In genomic region chr16:20911361-20911760, GRCh38 we compare ENCODE assay signal across 9 cellular contexts. TPM values are rescaled to one million over a fixed set of nuclear protein-coding genes. Genes with fewer than 3 reads are reported as not detected.
DNase-seq lines count a peak whose midpoint lies in the region; ATAC-seq, FAIRE-seq and TF ChIP-seq lines count a peak whose summit lies in the region.
"Had no signal": no experiment of that assay in that cellular context is flagged by ENCODE, and none has a peak within 500 bp of the region (broad histone marks: within the 10 kb centered on the region; RNA-seq: fewer than 3 reads in every experiment).

No MANE protein-coding gene starts in this region.

- H3F3A ChIP-seq in PC-3 (ENCODE audit: low read length, unreplicated experiment) = peaks cover 6% of the 10 kb centered on the region

- no peaks in the 10 kb centered on the region for H3K27me3 ChIP-seq in PC-3 (ENCODE audit: low read length)
- H3K27me3 ChIP-seq in psoas muscle (ENCODE audit: insufficient read depth in 3 of 3, low read length in 2 of 3) = no peaks in the 10 kb centered on the region

- peaks cover 22% of the 10 kb centered on the region for H3K79me2 ChIP-seq in PC-3 (ENCODE audit: low read length)

- DNase-seq in Daoy (ENCODE audit: low read depth) (peak; percentile 74), PC-3 (peak; percentile 69), coronary artery (ENCODE audit: low spot score) (no peak), psoas muscle (no peak), C1 segment of cervical spinal cord (lab: John Stamatoyannopoulos, UW) (no peak), urothelium cell line (ENCODE audit: low spot score) (no peak)
- DNase-seq: NCI-H345 had no signal

- H3K9me3 ChIP-seq in PC-3 (ENCODE audit: low read length) (no peaks in the 10 kb centered on the region), psoas muscle (no peaks in the 10 kb centered on the region)

- H3K36me3 ChIP-seq in PC-3 (ENCODE audit: low read depth, low read length) = no peaks in the 10 kb centered on the region
- H3K36me3 ChIP-seq in psoas muscle (ENCODE audit: insufficient read depth in 1 of 2, low read depth in 1 of 2) = peaks cover 0 to 3% of the 10 kb centered on the region in 2 donors

- H3K27ac ChIP-seq in PC-3 (ENCODE audit: low read length) (peak overlapping the region; percentile 99), coronary artery (peak overlapping the region; percentile 87 to 100), psoas muscle (peak overlapping the region; percentile 60)

- H3K4me3 Mint-ChIP-seq in stimulated activated memory B cell treated with anti-CD40 and anti-IgM and Interleukin-4, amounts not matched to agents 10 μg/mL and 1 μg/mL and 100 μg/mL, for 72 hours = no peak overlapping the region

- H3K9me2 ChIP-seq in PC-3 (replicated peaks; ENCODE audit: low read length) = no peaks in the 10 kb centered on the region

- H3K9me3 Mint-ChIP-seq in stimulated activated memory B cell treated with anti-CD40 and anti-IgM and Interleukin-4, amounts not matched to agents 10 μg/mL and 1 μg/mL and 100 μg/mL, for 72 hours = no peaks in the 10 kb centered on the region

- TF ChIP-seq CTCF in PC-3 (conservative IDR thresholded peaks at IDR 0.05; ENCODE audit: low read depth, low read length) (no peak), coronary artery (IDR thresholded peaks at IDR 0.05) (no peak), psoas muscle (IDR thresholded peaks at IDR 0.05) (no peak)

- peak overlapping the region; percentile 18; the same call in 1 of the 2 replicates for H3K4me3 ChIP-seq in PC-3 (ENCODE audit: low read length)
- H3K4me3 ChIP-seq in coronary artery = no peak overlapping the region
- no peak overlapping the region for H3K4me3 ChIP-seq in psoas muscle

- no peaks in the 10 kb centered on the region for H3K27me3 Mint-ChIP-seq in stimulated activated memory B cell treated with anti-CD40 and anti-IgM and Interleukin-4, amounts not matched to agents 10 μg/mL and 1 μg/mL and 100 μg/mL, for 72 hours

- CTCF ChIA-PET in PC-3 (lab: Charles Lee) = interaction anchor here (0.6 to 1.1 kb wide), 2 partner anchors 10 to 27 kb away, joined by 3 to 4 read pairs; no protein-coding TSS in a partner anchor

- H3K9ac ChIP-seq in PC-3 (ENCODE audit: low read length) = peak overlapping the region; percentile 83

- H3K36me3 Mint-ChIP-seq in stimulated activated memory B cell treated with anti-CD40 and anti-IgM and Interleukin-4, amounts not matched to agents 10 μg/mL and 1 μg/mL and 100 μg/mL, for 72 hours = peaks cover 8% of the 10 kb centered on the region

- intact Hi-C loops in PC-3 (cut with micrococcal nuclease) = loop anchor here (1.0 to 2.0 kb wide), 2 partner anchors 10 to 61 kb away; no protein-coding TSS in a partner anchor
- intact Hi-C loops in psoas muscle (cut with DNase I) = no loop called here

- H3K4me1 ChIP-seq in PC-3 (ENCODE audit: insufficient read depth, low read length) (peaks cover 68% of the 10 kb centered on the region), psoas muscle (peaks cover 22% of the 10 kb centered on the region)

- peaks cover 24% of the 10 kb centered on the region for H3K4me1 Mint-ChIP-seq in stimulated activated memory B cell treated with anti-CD40 and anti-IgM and Interleukin-4, amounts not matched to agents 10 μg/mL and 1 μg/mL and 100 μg/mL, for 72 hours

- H2AFZ ChIP-seq in PC-3 (ENCODE audit: low read length) = no peak overlapping the region

- BruUV-seq in PC-3 (replicated peaks; lab: Mats Ljungman, UMichigan) = TSS peak; percentile 34

- ATAC-seq in PC-3 (peak; percentile 17), psoas muscle (no peak), HG03469 (IDR thresholded peaks at IDR 0.05; ENCODE audit: unreplicated experiment) (no peak)
- ATAC-seq in stimulated activated memory B cell treated with anti-CD40 and anti-IgM and Interleukin-4, amounts not matched to agents 10 μg/mL and 1 μg/mL and 100 μg/mL, for 72 hours = no peak

- FAIRE-seq in urothelium cell line (lab: Jason Lieb, UNC) = no peak

- WGBS in psoas muscle, 3 donors = 41 to 52% (median 41%) methylated on average over 1 of the region's 1 CpG

- H3K27ac Mint-ChIP-seq in stimulated activated memory B cell treated with anti-CD40 and anti-IgM and Interleukin-4, amounts not matched to agents 10 μg/mL and 1 μg/mL and 100 μg/mL, for 72 hours = no peak overlapping the region

- H3K4me2 ChIP-seq in PC-3 (ENCODE audit: low read length) = peak overlapping the region; percentile 69

- no peaks in the 10 kb centered on the region for H4K20me1 ChIP-seq in PC-3 (ENCODE audit: low read length)

- POLR2A ChIA-PET in PC-3 (lab: Charles Lee; ENCODE audit: unreplicated experiment) = interaction anchor here (0.6 to 0.9 kb wide), 2 partner anchors 11 to 61 kb away, joined by 4 to 6 read pairs; partner anchors contain the start of genes DCUN1D3 and LYRM1

RNA-seq across cellular contexts. Expression of gene LYRM1, which starts 10.8 kb away (rescaled TPM):
- total RNA-seq in Daoy (2014; rRNA removed; shearing (Covaris generic)) = 42.1 and 59.4 TPM in 2 replicates
- 21.9 and 35.1 TPM in 2 replicates for total RNA-seq in PC-3 (2014; rRNA removed)
- total RNA-seq in psoas muscle = 10 to 100 TPM; 27.2 to 47.9 (median 32.7) TPM
- polyA plus RNA-seq in psoas muscle = 10 to 100 TPM; 33.6 to 54.0 (median 53.8) TPM

RNA-seq across cellular contexts. Expression of gene DCUN1D3, which starts 11.2 kb away (rescaled TPM):
- 10.2 and 16.9 TPM in 2 replicates for total RNA-seq in Daoy (2014; rRNA removed; shearing (Covaris generic))
- total RNA-seq in PC-3 (2014; rRNA removed) (8.5 and 10.5 TPM in 2 replicates), psoas muscle (10 to 100 TPM in 2 of 4 donors, 1 to 10 TPM in 2; 6.8 to 19.6 (median 11.6) TPM)
- polyA plus RNA-seq in psoas muscle = 1 to 10 TPM; 2.2 to 8.7 (median 8.6) TPM

Comparison
In these comparisons a context has a peak if more than half of its experiments do, and no peak if none do; other contexts are left out.
1. DNase-seq: peak in Daoy (single experiment) and PC-3 (single experiment); none in coronary artery (single experiment), psoas muscle (0 of 2), C1 segment of cervical spinal cord (0 of 14) and urothelium cell line (single experiment).
2. Peak in every context shown above with its lines, with median percentiles within 50 percentile points of each other: H3K27ac ChIP-seq.